In the genomic region with DNA sequence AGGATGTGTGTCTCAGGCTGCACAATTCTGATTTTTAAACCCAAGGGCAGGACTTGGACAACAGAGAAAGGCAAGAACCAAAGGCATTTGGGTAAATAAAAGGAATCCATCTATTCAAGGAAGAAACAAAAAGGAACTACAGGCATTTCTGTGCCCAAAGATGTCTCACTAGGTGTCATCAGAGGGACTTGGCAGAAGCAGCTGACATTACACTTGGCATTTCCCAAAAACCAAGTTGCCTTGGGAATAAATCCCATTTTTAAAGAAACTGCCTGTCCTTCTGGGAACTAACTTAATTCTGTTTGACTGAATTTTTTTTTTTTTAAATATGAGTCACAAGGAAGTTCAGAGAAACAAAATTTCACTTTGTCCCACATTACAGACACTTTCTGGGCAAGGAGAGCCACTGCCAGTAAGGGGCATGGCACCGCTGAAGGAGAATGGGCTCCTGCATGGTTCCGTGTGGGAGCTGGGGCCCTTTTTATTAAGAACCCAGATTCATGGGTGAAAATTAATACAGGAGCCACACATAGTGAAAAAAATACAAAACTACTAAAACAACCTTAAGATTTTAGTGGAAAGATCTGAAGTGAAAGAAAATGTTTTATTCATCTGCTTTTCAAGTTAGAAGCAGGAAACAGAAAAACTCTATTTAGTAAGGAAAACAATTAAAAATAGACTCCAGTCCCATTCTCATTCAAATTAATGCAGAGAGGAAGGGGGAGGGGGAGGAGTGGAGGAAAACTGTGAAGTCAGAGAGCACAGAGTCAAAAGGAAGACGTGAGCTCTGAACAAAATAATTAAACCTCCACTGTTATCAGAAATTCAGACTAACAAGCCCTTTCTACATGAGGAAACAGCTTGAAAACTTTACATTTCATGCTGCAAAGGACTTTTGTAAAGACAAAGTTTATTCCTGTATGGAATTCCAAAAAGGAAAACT, we compare ENCODE assay signal across 1 cellular context.
TF ChIP-seq lines count a peak whose summit lies in the region.

No MANE protein-coding gene starts in this region.

TF ChIP-seq in H1, 55 proteins besides CTCF, POLR2A, EP300 and RAD21:
- TF ChIP-seq ASH2L (IDR thresholded peaks at IDR 0.05; ENCODE audit: low read length) (peak; percentile 51), SP1 (IDR thresholded peaks at IDR 0.05; ENCODE audit: low read depth, low read length) (peak; percentile 50; the same call in 1 of the 2 replicates), SRF (IDR thresholded peaks at IDR 0.05; ENCODE audit: low read depth, low read length) (no peak), POU5F1 (IDR thresholded peaks at IDR 0.05; ENCODE audit: low read depth, low read length) (peak; percentile 65; the same call in 1 of the 2 replicates), KDM1A (IDR thresholded peaks at IDR 0.05; ENCODE audit: borderline replicate concordance, low read length) (no peak)
- TF ChIP-seq, protein P1, sequence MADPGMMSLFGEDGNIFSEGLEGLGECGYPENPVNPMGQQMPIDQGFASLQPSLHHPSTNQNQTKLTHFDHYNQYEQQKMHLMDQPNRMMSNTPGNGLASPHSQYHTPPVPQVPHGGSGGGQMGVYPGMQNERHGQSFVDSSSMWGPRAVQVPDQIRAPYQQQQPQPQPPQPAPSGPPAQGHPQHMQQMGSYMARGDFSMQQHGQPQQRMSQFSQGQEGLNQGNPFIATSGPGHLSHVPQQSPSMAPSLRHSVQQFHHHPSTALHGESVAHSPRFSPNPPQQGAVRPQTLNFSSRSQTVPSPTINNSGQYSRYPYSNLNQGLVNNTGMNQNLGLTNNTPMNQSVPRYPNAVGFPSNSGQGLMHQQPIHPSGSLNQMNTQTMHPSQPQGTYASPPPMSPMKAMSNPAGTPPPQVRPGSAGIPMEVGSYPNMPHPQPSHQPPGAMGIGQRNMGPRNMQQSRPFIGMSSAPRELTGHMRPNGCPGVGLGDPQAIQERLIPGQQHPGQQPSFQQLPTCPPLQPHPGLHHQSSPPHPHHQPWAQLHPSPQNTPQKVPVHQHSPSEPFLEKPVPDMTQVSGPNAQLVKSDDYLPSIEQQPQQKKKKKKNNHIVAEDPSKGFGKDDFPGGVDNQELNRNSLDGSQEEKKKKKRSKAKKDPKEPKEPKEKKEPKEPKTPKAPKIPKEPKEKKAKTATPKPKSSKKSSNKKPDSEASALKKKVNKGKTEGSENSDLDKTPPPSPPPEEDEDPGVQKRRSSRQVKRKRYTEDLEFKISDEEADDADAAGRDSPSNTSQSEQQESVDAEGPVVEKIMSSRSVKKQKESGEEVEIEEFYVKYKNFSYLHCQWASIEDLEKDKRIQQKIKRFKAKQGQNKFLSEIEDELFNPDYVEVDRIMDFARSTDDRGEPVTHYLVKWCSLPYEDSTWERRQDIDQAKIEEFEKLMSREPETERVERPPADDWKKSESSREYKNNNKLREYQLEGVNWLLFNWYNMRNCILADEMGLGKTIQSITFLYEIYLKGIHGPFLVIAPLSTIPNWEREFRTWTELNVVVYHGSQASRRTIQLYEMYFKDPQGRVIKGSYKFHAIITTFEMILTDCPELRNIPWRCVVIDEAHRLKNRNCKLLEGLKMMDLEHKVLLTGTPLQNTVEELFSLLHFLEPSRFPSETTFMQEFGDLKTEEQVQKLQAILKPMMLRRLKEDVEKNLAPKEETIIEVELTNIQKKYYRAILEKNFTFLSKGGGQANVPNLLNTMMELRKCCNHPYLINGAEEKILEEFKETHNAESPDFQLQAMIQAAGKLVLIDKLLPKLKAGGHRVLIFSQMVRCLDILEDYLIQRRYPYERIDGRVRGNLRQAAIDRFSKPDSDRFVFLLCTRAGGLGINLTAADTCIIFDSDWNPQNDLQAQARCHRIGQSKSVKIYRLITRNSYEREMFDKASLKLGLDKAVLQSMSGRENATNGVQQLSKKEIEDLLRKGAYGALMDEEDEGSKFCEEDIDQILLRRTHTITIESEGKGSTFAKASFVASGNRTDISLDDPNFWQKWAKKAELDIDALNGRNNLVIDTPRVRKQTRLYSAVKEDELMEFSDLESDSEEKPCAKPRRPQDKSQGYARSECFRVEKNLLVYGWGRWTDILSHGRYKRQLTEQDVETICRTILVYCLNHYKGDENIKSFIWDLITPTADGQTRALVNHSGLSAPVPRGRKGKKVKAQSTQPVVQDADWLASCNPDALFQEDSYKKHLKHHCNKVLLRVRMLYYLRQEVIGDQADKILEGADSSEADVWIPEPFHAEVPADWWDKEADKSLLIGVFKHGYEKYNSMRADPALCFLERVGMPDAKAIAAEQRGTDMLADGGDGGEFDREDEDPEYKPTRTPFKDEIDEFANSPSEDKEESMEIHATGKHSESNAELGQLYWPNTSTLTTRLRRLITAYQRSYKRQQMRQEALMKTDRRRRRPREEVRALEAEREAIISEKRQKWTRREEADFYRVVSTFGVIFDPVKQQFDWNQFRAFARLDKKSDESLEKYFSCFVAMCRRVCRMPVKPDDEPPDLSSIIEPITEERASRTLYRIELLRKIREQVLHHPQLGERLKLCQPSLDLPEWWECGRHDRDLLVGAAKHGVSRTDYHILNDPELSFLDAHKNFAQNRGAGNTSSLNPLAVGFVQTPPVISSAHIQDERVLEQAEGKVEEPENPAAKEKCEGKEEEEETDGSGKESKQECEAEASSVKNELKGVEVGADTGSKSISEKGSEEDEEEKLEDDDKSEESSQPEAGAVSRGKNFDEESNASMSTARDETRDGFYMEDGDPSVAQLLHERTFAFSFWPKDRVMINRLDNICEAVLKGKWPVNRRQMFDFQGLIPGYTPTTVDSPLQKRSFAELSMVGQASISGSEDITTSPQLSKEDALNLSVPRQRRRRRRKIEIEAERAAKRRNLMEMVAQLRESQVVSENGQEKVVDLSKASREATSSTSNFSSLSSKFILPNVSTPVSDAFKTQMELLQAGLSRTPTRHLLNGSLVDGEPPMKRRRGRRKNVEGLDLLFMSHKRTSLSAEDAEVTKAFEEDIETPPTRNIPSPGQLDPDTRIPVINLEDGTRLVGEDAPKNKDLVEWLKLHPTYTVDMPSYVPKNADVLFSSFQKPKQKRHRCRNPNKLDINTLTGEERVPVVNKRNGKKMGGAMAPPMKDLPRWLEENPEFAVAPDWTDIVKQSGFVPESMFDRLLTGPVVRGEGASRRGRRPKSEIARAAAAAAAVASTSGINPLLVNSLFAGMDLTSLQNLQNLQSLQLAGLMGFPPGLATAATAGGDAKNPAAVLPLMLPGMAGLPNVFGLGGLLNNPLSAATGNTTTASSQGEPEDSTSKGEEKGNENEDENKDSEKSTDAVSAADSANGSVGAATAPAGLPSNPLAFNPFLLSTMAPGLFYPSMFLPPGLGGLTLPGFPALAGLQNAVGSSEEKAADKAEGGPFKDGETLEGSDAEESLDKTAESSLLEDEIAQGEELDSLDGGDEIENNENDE (IDR thresholded peaks at IDR 0.05; ENCODE audit: insufficient replicate concordance, low read length): peak; percentile 94
